In genomic region chr22:41579297-41579996, GRCh38 we compare ENCODE assay signal across 14 cellular contexts. TPM values are rescaled to one million over a fixed set of nuclear protein-coding genes. Genes with fewer than 3 reads are reported as not detected.
DNase-seq lines count a peak whose midpoint lies in the region; TF ChIP-seq lines count a peak whose summit lies in the region.
"Had no signal": no experiment of that assay in that cellular context is flagged by ENCODE, and none has a peak within 500 bp of the region (broad histone marks: within the 10 kb centered on the region; RNA-seq: fewer than 3 reads in every experiment).

No MANE protein-coding gene starts in this region.

- H3K9me3 ChIP-seq in left ventricle myocardium inferior (replicated peaks) = no peaks in the 10 kb centered on the region
- H3K9me3 ChIP-seq in osteoblast (ENCODE audit: low read depth, low read length) = no peaks in the 10 kb centered on the region
- H3K9me3 ChIP-seq in breast epithelium = no peaks in the 10 kb centered on the region
- H3K9me3 ChIP-seq: BE2C had no signal

- H3K4me1 Mint-ChIP-seq in endothelial cell (ENCODE audit: unreplicated experiment) = peaks cover 3% of the 10 kb centered on the region

- H3K27ac Mint-ChIP-seq in endothelial cell (ENCODE audit: unreplicated experiment) = no peak overlapping the region
- H3K27ac Mint-ChIP-seq: CD4-positive, alpha-beta memory T cell had no signal

- no peak for DNase-seq in left ventricle myocardium inferior
- DNase-seq in cardiac septum (ENCODE audit: low spot score) = no peak
- no peak for DNase-seq in RWPE1 (ENCODE audit: low spot score)
- no peak for DNase-seq in endothelial cell (ENCODE audit: low spot score)
- peak; percentile 80 for DNase-seq in osteoblast (ENCODE audit: insufficient read length, low spot score, missing footprints)
- no peak for DNase-seq in breast epithelium (ENCODE audit: low spot score in 2 of 2)
- DNase-seq in NCI-H446 (lab: John Stamatoyannopoulos, UW) = no peak
- DNase-seq in NCI-H2081 (lab: John Stamatoyannopoulos, UW) = no peak
- DNase-seq: BE2C; CD4-positive, alpha-beta memory T cell; DMS79 had no signal

- peaks cover 3% of the 10 kb centered on the region for H3K79me2 ChIP-seq in osteoblast (ENCODE audit: insufficient read depth, low read length)

- CTCF ChIA-PET in RWPE1 (lab: Yijun Ruan, JAX) = no interaction called here

- intact Hi-C loops in left ventricle myocardium inferior (cut with micrococcal nuclease) = no loop called here
- intact Hi-C loops in cardiac septum (cut with DNase I) = no loop called here
- intact Hi-C loops in breast epithelium (cut with DNase I; ENCODE audit: low total_unique reads) = no loop called here

- H2AFZ ChIP-seq in osteoblast (ENCODE audit: low read length) = no peak overlapping the region

- TF ChIP-seq POLR2A in breast epithelium (IDR thresholded peaks at IDR 0.05) = no peak

- no peaks in the 10 kb centered on the region for H3K36me3 Mint-ChIP-seq in endothelial cell (ENCODE audit: low read depth, unreplicated experiment)

- H3K4me2 ChIP-seq in osteoblast (ENCODE audit: insufficient read depth, low read length) = no peak overlapping the region

- H3K36me3 ChIP-seq in left ventricle myocardium inferior (peaks cover 13% of the 10 kb centered on the region), osteoblast (ENCODE audit: insufficient read depth, low read length) (peaks cover 58% of the 10 kb centered on the region), breast epithelium (no peaks in the 10 kb centered on the region)

- peaks cover 1% of the 10 kb centered on the region for H3K27me3 Mint-ChIP-seq in endothelial cell (ENCODE audit: unreplicated experiment)
- H3K27me3 Mint-ChIP-seq: CD4-positive, alpha-beta memory T cell had no signal

- POLR2A ChIA-PET in RWPE1 (lab: Yijun Ruan, JAX; ENCODE audit: low non-redundant PET) = no interaction called here

- TF ChIP-seq CTCF in left ventricle myocardium inferior (IDR thresholded peaks at IDR 0.05; ENCODE audit: borderline replicate concordance) (no peak), RWPE1 (conservative IDR thresholded peaks at IDR 0.05; ENCODE audit: low read depth) (no peak), endothelial cell (IDR thresholded peaks at IDR 0.05; ENCODE audit: unreplicated experiment) (no peak), osteoblast (IDR thresholded peaks at IDR 0.05; ENCODE audit: extremely low read depth, low read depth, low read length) (no peak), breast epithelium (IDR thresholded peaks at IDR 0.05) (no peak)

- H3K4me3 Mint-ChIP-seq in endothelial cell (ENCODE audit: unreplicated experiment) = peak overlapping the region; percentile 21
- H3K4me3 Mint-ChIP-seq: CD4-positive, alpha-beta memory T cell had no signal

- no peaks in the 10 kb centered on the region for H3K9me3 Mint-ChIP-seq in endothelial cell (ENCODE audit: unreplicated experiment)
- H3K9me3 Mint-ChIP-seq: CD4-positive, alpha-beta memory T cell had no signal

- H3K4me1 ChIP-seq in left ventricle myocardium inferior = peaks cover 65% of the 10 kb centered on the region
- no peaks in the 10 kb centered on the region for H3K4me1 ChIP-seq in osteoblast (ENCODE audit: insufficient read depth, low read length)
- no peaks in the 10 kb centered on the region for H3K4me1 ChIP-seq in breast epithelium
- H3K4me1 ChIP-seq: BE2C had no signal

- H3K27ac ChIP-seq in left ventricle myocardium inferior (replicated peaks) = peak overlapping the region; percentile 67
- peak overlapping the region; percentile 15 for H3K27ac ChIP-seq in RWPE1
- no peak overlapping the region for H3K27ac ChIP-seq in osteoblast (ENCODE audit: low read depth, low read length)
- no peak overlapping the region for H3K27ac ChIP-seq in breast epithelium
- H3K27ac ChIP-seq: C4-2B, HL-60 had no signal

- H3K4me3 ChIP-seq in left ventricle myocardium inferior = no peak overlapping the region
- no peak overlapping the region for H3K4me3 ChIP-seq in osteoblast (ENCODE audit: insufficient read depth, low read length)
- H3K4me3 ChIP-seq in breast epithelium = no peak overlapping the region
- H3K4me3 ChIP-seq: GM12878 had no signal

- H3K27me3 ChIP-seq in left ventricle myocardium inferior (ENCODE audit: low read depth) (no peaks in the 10 kb centered on the region), osteoblast (ENCODE audit: insufficient read depth, low read length) (no peaks in the 10 kb centered on the region), breast epithelium (no peaks in the 10 kb centered on the region)
- H3K27me3 ChIP-seq: BE2C had no signal

- peaks cover under 1% of the 10 kb centered on the region for H4K20me1 ChIP-seq in osteoblast (ENCODE audit: insufficient read depth, low read length)

RNA-seq across cellular contexts. Expression of gene PMM1, which starts 10.2 kb away (rescaled TPM):
- total RNA-seq in left ventricle myocardium inferior (18.4 TPM), cardiac septum (21.7 TPM), endothelial cell (ENCODE audit: unreplicated experiment) (6.0 TPM), osteoblast (15.6 and 18.9 TPM in 2 replicates), breast epithelium (10 to 100 TPM; 42.7 to 74.1 (median 48.5) TPM)

RNA-seq across cellular contexts. Expression of gene CSDC2, which starts 18.6 kb away (rescaled TPM):
- 301 TPM for total RNA-seq in left ventricle myocardium inferior
- total RNA-seq in cardiac septum = 115 TPM
- total RNA-seq in endothelial cell (ENCODE audit: unreplicated experiment) = not detected
- total RNA-seq in osteoblast = 0.88 and 1.1 TPM in 2 replicates
- total RNA-seq in breast epithelium = 1 to 10 TPM in 2 of 3 donors, not detected in 1; 1.6 to 1.9 TPM
- total RNA-seq: CD4-positive, alpha-beta memory T cell had no signal

RNA-seq across cellular contexts. Expression of gene POLR3H, which starts 35.2 kb away (rescaled TPM):
- total RNA-seq in left ventricle myocardium inferior (15.8 TPM), cardiac septum (18.6 TPM), endothelial cell (ENCODE audit: unreplicated experiment) (20.8 TPM), osteoblast (26.2 and 27.9 TPM in 2 replicates), breast epithelium (10 to 100 TPM; 18.2 to 26.5 (median 20.2) TPM)

RNA-seq across cellular contexts. Expression of gene DESI1, which starts 41.4 kb away (rescaled TPM):
- total RNA-seq in left ventricle myocardium inferior (46.2 TPM), cardiac septum (30.6 TPM), endothelial cell (ENCODE audit: unreplicated experiment) (23.2 TPM), osteoblast (16.3 and 18.3 TPM in 2 replicates), breast epithelium (10 to 100 TPM; 17.0 to 23.5 (median 21.0) TPM)

RNA-seq across cellular contexts. Expression of gene XRCC6, which starts 41.6 kb away (rescaled TPM):
- total RNA-seq in left ventricle myocardium inferior (155 TPM), cardiac septum (155 TPM), endothelial cell (ENCODE audit: unreplicated experiment) (211 TPM), osteoblast (247 and 251 TPM in 2 replicates), breast epithelium (100 to 1,000 TPM; 194 to 232 (median 220) TPM)

Comparison
In these comparisons a context has a peak if more than half of its experiments do, and no peak if none do; other contexts are left out.
1. H3K27ac ChIP-seq: peak in left ventricle myocardium inferior (single experiment) and RWPE1 (single experiment); none in osteoblast (single experiment) and breast epithelium (0 of 2).
2. RNA of gene CSDC2, which starts 18.6 kb away (total RNA-seq): 301 TPM in left ventricle myocardium inferior (single experiment) and 115 TPM in cardiac septum (single experiment); 1.6 to 1.9 TPM in breast epithelium, 0.88 to 1.1 TPM in osteoblast and not detected in endothelial cell (single experiment); every median in the first group is over 10 times any median in the second.